ENCODE assay signal across 1 cellular context in genomic region chr21:31671931-31672330, GRCh38.
TF ChIP-seq lines count a peak whose summit lies in the region.

No MANE protein-coding gene starts in this region.

TF ChIP-seq in H1, 55 proteins besides CTCF, POLR2A, EP300 and RAD21:
- TF ChIP-seq CBX5 (IDR thresholded peaks at IDR 0.05; ENCODE audit: low read depth, low read length) (no peak), EZH2 (IDR thresholded peaks at IDR 0.05; ENCODE audit: low read depth, low read length, severe bottlenecking) (no peak), MAX (IDR thresholded peaks at IDR 0.05) (0 out of 2 replicates have a peak, but pooled peaks have one; percentile 37), BACH1 (IDR thresholded peaks at IDR 0.05; ENCODE audit: low read length) (no peak), USF2 (IDR thresholded peaks at IDR 0.05; ENCODE audit: low read length) (no peak), TAF1 (IDR thresholded peaks at IDR 0.05; ENCODE audit: low read depth, low read length) (no peak)
